ENCODE assay signal across 8 cellular contexts in the genomic region with DNA sequence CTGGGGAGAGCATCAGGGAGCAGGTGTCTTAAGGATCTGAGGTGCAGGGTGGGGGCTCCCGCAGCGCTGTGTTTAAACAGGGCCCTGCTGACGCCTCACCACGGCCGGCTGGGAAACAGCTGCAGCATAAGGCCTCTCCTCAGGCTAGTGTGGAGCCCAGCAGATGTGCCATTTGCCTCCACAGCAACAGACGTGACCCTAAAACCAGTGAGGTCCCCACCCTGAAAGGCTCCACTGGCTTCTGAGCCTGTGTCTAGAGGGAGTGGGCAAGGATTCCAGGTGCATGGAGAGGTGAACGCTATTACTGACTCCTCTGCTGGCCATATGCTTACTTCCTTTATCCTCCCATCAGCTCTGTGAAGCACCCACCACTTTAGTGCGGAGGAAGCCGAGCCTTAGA. TPM values are rescaled to one million over a fixed set of nuclear protein-coding genes. Genes with fewer than 3 reads are reported as not detected.
DNase-seq lines count a peak whose midpoint lies in the region; ATAC-seq, FAIRE-seq and TF ChIP-seq lines count a peak whose summit lies in the region.
"Had no signal": no experiment of that assay in that cellular context is flagged by ENCODE, and none has a peak within 500 bp of the region (broad histone marks: within the 10 kb centered on the region; RNA-seq: fewer than 3 reads in every experiment).

No MANE protein-coding gene starts in this region.

- peak overlapping the region; percentile 38 for H3K27ac ChIP-seq in KOPT-K1 (ENCODE audit: low read depth, low read length, poor library complexity, severe bottlenecking)
- peak overlapping the region; percentile 95 for H3K27ac ChIP-seq in RWPE2 (ENCODE audit: poor library complexity, severe bottlenecking)
- H3K27ac ChIP-seq in HepG2 (ENCODE audit: extremely low read length, insufficient read depth, low read length), result no peak overlapping the region
- peak overlapping the region; percentile 73 for H3K27ac ChIP-seq in suprapubic skin

- no peak for TF ChIP-seq CTCF in RWPE2 (IDR thresholded peaks at IDR 0.05; ENCODE audit: poor library complexity, severe bottlenecking)
- TF ChIP-seq CTCF in HepG2 (CRISPR knock-in tag; IDR thresholded peaks at IDR 0.05), result no peak
- TF ChIP-seq CTCF in suprapubic skin (IDR thresholded peaks at IDR 0.05), result no peak

- H4K20me1 ChIP-seq in HepG2 (ENCODE audit: insufficient read depth, low read length), result no peaks in the 10 kb centered on the region

- H3K79me2 ChIP-seq in HepG2 (ENCODE audit: insufficient read depth, low read length), result no peaks in the 10 kb centered on the region

- POLR2A ChIA-PET in HepG2 (lab: Yijun Ruan, JAX), result interaction anchor here (1.0 kb wide), 1 partner anchor 48 kb away, joined by 10 read pairs; the partner anchor contains the start of gene SYPL1

- no peak for TF ChIP-seq RAD21 in HepG2 (CRISPR knock-in tag; IDR thresholded peaks at IDR 0.05)

- WGBS in HepG2 (ENCODE audit: low lambda C conversion rate), result 55% methylated on average over 7 of the region's 9 CpGs
- WGBS in suprapubic skin, result 70% methylated on average over 7 of the region's 9 CpGs

- no peak overlapping the region for H3K9ac ChIP-seq in HepG2 (ENCODE audit: insufficient read depth, low read depth, low read length)

- no peak overlapping the region for H3K4me3 ChIP-seq in RWPE2 (ENCODE audit: severe bottlenecking)
- peak overlapping the region in 1 of 3 experiments; percentile 65; a peak in 2 of 6 replicates for H3K4me3 ChIP-seq in HepG2 (replicated peaks in 1 of 3; ENCODE audit: insufficient read depth in 1 of 3, low read depth in 2 of 3, low read length in 3 of 3)
- H3K4me3 ChIP-seq in suprapubic skin, result no peak overlapping the region

- H2AFZ ChIP-seq in HepG2 (ENCODE audit: low read length), result no peak overlapping the region

- TF ChIP-seq EP300 in HepG2 (IDR thresholded peaks at IDR 0.05; ENCODE audit: low read depth in 2 of 2, low read length in 2 of 2) (no peak), HepG2 (CRISPR knock-in tag; IDR thresholded peaks at IDR 0.05; ENCODE audit: borderline replicate concordance) (no peak), suprapubic skin (IDR thresholded peaks at IDR 0.05) (no peak)

- FAIRE-seq in HepG2 (lab: Jason Lieb, UNC), result no peak

- no TSS peak for BruUV-seq in HepG2 (replicated peaks; lab: Mats Ljungman, UMichigan)

- no peaks in the 10 kb centered on the region for H3K9me3 ChIP-seq in KOPT-K1 (ENCODE audit: insufficient read depth, low read length, poor library complexity, severe bottlenecking)
- no peaks in the 10 kb centered on the region for H3K9me3 ChIP-seq in RWPE2 (ENCODE audit: severe bottlenecking)
- H3K9me3 ChIP-seq in HepG2 (ENCODE audit: low read length), result no peaks in the 10 kb centered on the region
- H3K9me3 ChIP-seq in suprapubic skin, result no peaks in the 10 kb centered on the region

- no peaks in the 10 kb centered on the region for H3K27me3 ChIP-seq in RWPE2 (ENCODE audit: insufficient read depth, poor library complexity, severe bottlenecking)
- peaks cover 3 to 11% of the 10 kb centered on the region in 2 experiments; a peak in 2 of 5 replicates for H3K27me3 ChIP-seq in HepG2 (ENCODE audit: control insufficient read depth in 1 of 2, insufficient read depth in 2 of 2, low read length in 2 of 2)
- H3K27me3 ChIP-seq in suprapubic skin, result no peaks in the 10 kb centered on the region

- H3K4me1 ChIP-seq in RWPE2 (ENCODE audit: insufficient read depth, poor library complexity, severe bottlenecking) (peaks cover 53% of the 10 kb centered on the region), HepG2 (ENCODE audit: insufficient read depth, low read length) (peaks cover 77% of the 10 kb centered on the region), suprapubic skin (peaks cover 82% of the 10 kb centered on the region)

- ATAC-seq in RWPE2 (ENCODE audit: low read depth) (no peak), HepG2 (peak; percentile 10), HG03025 (IDR thresholded peaks at IDR 0.05; ENCODE audit: low FRiP score, unreplicated experiment) (no peak), GM21576 (IDR thresholded peaks at IDR 0.05; ENCODE audit: unreplicated experiment) (no peak)
- ATAC-seq: natural killer cell treated with Interleukin-12 subunit alpha and Interleukin-12 subunit beta and Interleukin-15 and Interleukin-18, amount 100 ng/mL, for 72 hours had no signal

- DNase-seq in RWPE2 (ENCODE audit: low spot score), result no peak
- DNase-seq in HepG2 (ENCODE audit: low spot score), result no peak
- peak in 1 of 2 donors; percentile 56 for DNase-seq in suprapubic skin (ENCODE audit: low spot score in 2 of 2)
- no peak for DNase-seq in activated CD4-positive, alpha-beta T cell treated with anti-CD3 and anti-CD28 coated beads, Interleukin-2, amount 50 U/mL, for 1 hour

- intact Hi-C loops in HepG2 (cut with micrococcal nuclease; ENCODE audit: unreplicated experiment), result loop anchor here (2.0 kb wide), 1 partner anchor 48 kb away; the partner anchor contains the start of gene SYPL1

- in situ Hi-C loops in HepG2 (cut with HindIII; ENCODE audit: extremely low pct_ligation_motif_present, low pct_unique_long_range_greater_than_20kb), result no loop called here

- H3K36me3 ChIP-seq in KOPT-K1 (ENCODE audit: insufficient read depth, low read length) (no peaks in the 10 kb centered on the region), RWPE2 (ENCODE audit: low read depth) (no peaks in the 10 kb centered on the region), HepG2 (replicated peaks in 1 of 2; ENCODE audit: control insufficient read depth in 1 of 2, insufficient read depth in 2 of 2, low read length in 2 of 2) (no peaks in the 10 kb centered on the region), suprapubic skin (no peaks in the 10 kb centered on the region)

- TF ChIP-seq POLR2A in HepG2 (IDR thresholded peaks at IDR 0.05; ENCODE audit: insufficient read depth in 1 of 2, low read depth in 2 of 2, low read length in 2 of 2), result no peak
- no peak for TF ChIP-seq POLR2A in suprapubic skin (IDR thresholded peaks at IDR 0.05)

- CTCF ChIA-PET in HepG2 (lab: Yijun Ruan, JAX; ENCODE audit: low intra/inter-chr PET ratio, low total read pairs), result no interaction called here

- peak overlapping the region; percentile 92 for H3K4me2 ChIP-seq in HepG2 (ENCODE audit: low read depth, low read length)

TF ChIP-seq in HepG2, 621 proteins besides CTCF, POLR2A, EP300 and RAD21 (continues in another document):
- TF ChIP-seq BORCS8-MEF2B (CRISPR knock-in tag; IDR thresholded peaks at IDR 0.05) (no peak), RFXAP (CRISPR knock-in tag; IDR thresholded peaks at IDR 0.05; ENCODE audit: borderline replicate concordance) (no peak), RELA (CRISPR knock-in tag; IDR thresholded peaks at IDR 0.05) (no peak), ZFP36L2 (CRISPR knock-in tag; IDR thresholded peaks at IDR 0.05) (no peak), NFATC3 (CRISPR knock-in tag; IDR thresholded peaks at IDR 0.05) (no peak)
- TF ChIP-seq, protein P1, sequence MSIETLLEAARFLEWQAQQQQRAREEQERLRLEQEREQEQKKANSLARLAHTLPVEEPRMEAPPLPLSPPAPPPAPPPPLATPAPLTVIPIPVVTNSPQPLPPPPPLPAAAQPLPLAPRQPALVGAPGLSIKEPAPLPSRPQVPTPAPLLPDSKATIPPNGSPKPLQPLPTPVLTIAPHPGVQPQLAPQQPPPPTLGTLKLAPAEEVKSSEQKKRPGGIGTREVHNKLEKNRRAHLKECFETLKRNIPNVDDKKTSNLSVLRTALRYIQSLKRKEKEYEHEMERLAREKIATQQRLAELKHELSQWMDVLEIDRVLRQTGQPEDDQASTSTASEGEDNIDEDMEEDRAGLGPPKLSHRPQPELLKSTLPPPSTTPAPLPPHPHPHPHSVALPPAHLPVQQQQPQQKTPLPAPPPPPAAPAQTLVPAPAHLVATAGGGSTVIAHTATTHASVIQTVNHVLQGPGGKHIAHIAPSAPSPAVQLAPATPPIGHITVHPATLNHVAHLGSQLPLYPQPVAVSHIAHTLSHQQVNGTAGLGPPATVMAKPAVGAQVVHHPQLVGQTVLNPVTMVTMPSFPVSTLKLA (IDR thresholded peaks at IDR 0.05), result no peak

RNA-seq across cellular contexts. Expression of gene SYPL1, which starts 47.8 kb away (rescaled TPM):
- total RNA-seq in HepG2 (2016; rRNA removed; fragmentation: Illumina TruSeq; extraction: Trizol) (25.7 and 27.5 TPM in 2 replicates), suprapubic skin (100 to 1,000 TPM in 2 of 4 donors, 10 to 100 TPM in 2; 71.3 to 115 (median 99.3) TPM)
- 7.4 and 7.8 TPM in 2 replicates for total RNA-seq in HepG2 (2016; cell fraction: cytosol; rRNA removed; fragmentation: Illumina TruSeq; extraction: Trizol; ENCODE audit: low read depth)
- 19.4 and 28.6 TPM in 2 replicates for total RNA-seq in HepG2 (2016; cell fraction: insoluble cytoplasmic fraction; rRNA removed; fragmentation: Illumina TruSeq; extraction: Trizol)
- 14.0 and 17.5 TPM in 2 replicates for total RNA-seq in HepG2 (2016; cell fraction: membrane; rRNA removed; fragmentation: Illumina TruSeq; extraction: Trizol)
- 45.1 and 48.0 TPM in 2 replicates for total RNA-seq in HepG2 (2016; cell fraction: nucleus; rRNA removed; fragmentation: Illumina TruSeq; extraction: Trizol)
- polyA plus RNA-seq in HepG2 (2011; rRNA removed), result 32.9 and 40.2 TPM in 2 replicates
- 20.4 and 33.2 TPM in 2 replicates for polyA plus RNA-seq in HepG2 (2011; cell fraction: cytosol; rRNA removed)
- 7.1 and 9.3 TPM in 2 replicates for polyA plus RNA-seq in HepG2 (2011; cell fraction: nucleus; rRNA removed)
- 44.2 and 45.6 TPM in 2 replicates for polyA plus RNA-seq in HepG2 (2012)
- polyA plus RNA-seq in HepG2 (2016; cell fraction: cytosol; fragmentation: Illumina TruSeq; extraction: Trizol; ENCODE audit: low read depth), result 8.7 TPM in 2 replicates
- polyA plus RNA-seq in HepG2 (2016; cell fraction: insoluble cytoplasmic fraction; fragmentation: Illumina TruSeq; extraction: Trizol; ENCODE audit: low read depth), result 42.0 and 43.1 TPM in 2 replicates
- 15.9 and 18.3 TPM in 2 replicates for polyA plus RNA-seq in HepG2 (2016; cell fraction: membrane; fragmentation: Illumina TruSeq; extraction: Trizol; ENCODE audit: low read depth)
- 71.1 and 87.2 TPM in 2 replicates for polyA plus RNA-seq in HepG2 (2016; cell fraction: nucleus; fragmentation: Illumina TruSeq; extraction: Trizol; ENCODE audit: insufficient read depth, low read depth)
- polyA minus RNA-seq in HepG2 (2011; rRNA and poly(A)+ RNA removed; ENCODE audit: low replicate concordance), result 30.6 and 35.4 TPM in 2 replicates
- 23.1 and 27.5 TPM in 2 replicates for polyA minus RNA-seq in HepG2 (2011; cell fraction: cytosol; rRNA and poly(A)+ RNA removed)
- 19.3 and 28.8 TPM in 2 replicates for polyA minus RNA-seq in HepG2 (2011; cell fraction: nucleus; rRNA and poly(A)+ RNA removed)
